Comparison of ENCODE assay signal across 2 cellular contexts in the genomic region with DNA sequence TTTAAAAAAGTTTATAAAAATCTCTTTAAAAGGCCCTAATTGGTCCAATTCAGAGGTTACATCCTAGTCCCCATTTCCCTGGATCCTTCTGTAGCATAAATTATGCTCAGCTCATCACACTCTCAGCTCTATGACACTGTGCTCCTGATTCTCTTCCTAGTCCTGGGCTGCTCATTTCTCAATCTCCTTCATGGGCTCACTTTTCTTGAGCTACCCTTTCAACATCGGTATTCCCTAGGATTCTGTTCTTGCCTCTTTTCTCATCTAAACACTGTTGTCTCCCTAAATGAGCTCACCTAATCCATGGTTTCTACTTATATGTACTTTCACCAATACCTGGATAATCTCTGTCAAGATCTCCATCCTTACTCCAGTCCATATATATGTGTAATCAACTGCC.
TF ChIP-seq lines count a peak whose summit lies in the region.

No MANE protein-coding gene starts in this region.

TF ChIP-seq in HEK293, 187 proteins besides CTCF, POLR2A, EP300 and RAD21:
- TF ChIP-seq SALL2 (tag by site-specific recombination; IDR thresholded peaks at IDR 0.05; ENCODE audit: borderline replicate concordance) (no peak), TRIM28 (IDR thresholded peaks at IDR 0.05; ENCODE audit: borderline replicate concordance, low read length) (no peak), KLF10 (tag by site-specific recombination; IDR thresholded peaks at IDR 0.05) (no peak), ELK4 (IDR thresholded peaks at IDR 0.05; ENCODE audit: borderline replicate concordance, low read depth, low read length) (no peak), PRDM1 (tag by site-specific recombination; IDR thresholded peaks at IDR 0.05) (peak; percentile 26; the same call in 1 of the 2 replicates), ZBTB17 (tag by site-specific recombination; IDR thresholded peaks at IDR 0.05) (peak; percentile 79), TCF7L2 (IDR thresholded peaks at IDR 0.05; ENCODE audit: borderline replicate concordance, low read depth, low read length) (no peak)
- TF ChIP-seq, protein P1, sequence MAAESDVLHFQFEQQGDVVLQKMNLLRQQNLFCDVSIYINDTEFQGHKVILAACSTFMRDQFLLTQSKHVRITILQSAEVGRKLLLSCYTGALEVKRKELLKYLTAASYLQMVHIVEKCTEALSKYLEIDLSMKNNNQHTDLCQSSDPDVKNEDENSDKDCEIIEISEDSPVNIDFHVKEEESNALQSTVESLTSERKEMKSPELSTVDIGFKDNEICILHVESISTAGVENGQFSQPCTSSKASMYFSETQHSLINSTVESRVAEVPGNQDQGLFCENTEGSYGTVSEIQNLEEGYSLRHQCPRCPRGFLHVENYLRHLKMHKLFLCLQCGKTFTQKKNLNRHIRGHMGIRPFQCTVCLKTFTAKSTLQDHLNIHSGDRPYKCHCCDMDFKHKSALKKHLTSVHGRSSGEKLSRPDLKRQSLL (tag by site-specific recombination; IDR thresholded peaks at IDR 0.05): peak; percentile 92
- TF ChIP-seq, protein P2, sequence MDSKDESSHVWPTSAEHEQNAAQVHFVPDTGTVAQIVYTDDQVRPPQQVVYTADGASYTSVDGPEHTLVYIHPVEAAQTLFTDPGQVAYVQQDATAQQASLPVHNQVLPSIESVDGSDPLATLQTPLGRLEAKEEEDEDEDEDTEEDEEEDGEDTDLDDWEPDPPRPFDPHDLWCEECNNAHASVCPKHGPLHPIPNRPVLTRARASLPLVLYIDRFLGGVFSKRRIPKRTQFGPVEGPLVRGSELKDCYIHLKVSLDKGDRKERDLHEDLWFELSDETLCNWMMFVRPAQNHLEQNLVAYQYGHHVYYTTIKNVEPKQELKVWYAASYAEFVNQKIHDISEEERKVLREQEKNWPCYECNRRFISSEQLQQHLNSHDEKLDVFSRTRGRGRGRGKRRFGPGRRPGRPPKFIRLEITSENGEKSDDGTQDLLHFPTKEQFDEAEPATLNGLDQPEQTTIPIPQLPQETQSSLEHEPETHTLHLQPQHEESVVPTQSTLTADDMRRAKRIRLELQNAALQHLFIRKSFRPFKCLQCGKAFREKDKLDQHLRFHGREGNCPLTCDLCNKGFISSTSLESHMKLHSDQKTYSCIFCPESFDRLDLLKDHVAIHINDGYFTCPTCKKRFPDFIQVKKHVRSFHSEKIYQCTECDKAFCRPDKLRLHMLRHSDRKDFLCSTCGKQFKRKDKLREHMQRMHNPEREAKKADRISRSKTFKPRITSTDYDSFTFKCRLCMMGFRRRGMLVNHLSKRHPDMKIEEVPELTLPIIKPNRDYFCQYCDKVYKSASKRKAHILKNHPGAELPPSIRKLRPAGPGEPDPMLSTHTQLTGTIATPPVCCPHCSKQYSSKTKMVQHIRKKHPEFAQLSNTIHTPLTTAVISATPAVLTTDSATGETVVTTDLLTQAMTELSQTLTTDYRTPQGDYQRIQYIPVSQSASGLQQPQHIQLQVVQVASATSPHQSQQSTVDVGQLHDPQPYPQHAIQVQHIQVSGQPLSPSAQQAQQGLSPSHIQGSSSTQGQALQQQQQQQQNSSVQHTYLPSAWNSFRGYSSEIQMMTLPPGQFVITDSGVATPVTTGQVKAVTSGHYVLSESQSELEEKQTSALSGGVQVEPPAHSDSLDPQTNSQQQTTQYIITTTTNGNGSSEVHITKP (tag by site-specific recombination; IDR thresholded peaks at IDR 0.05): 0 out of 2 replicates have a peak, but pooled peaks have one; percentile 15

TF ChIP-seq in K562, 482 proteins besides CTCF, POLR2A, EP300 and RAD21:
- no peak for TF ChIP-seq ZNF75A (CRISPR knock-in tag; IDR thresholded peaks at IDR 0.05)
- no peak for TF ChIP-seq SAFB2 (IDR thresholded peaks at IDR 0.05; ENCODE audit: borderline replicate concordance, low read depth, low read length, severe bottlenecking)
- no peak for TF ChIP-seq GTF2F1 (IDR thresholded peaks at IDR 0.05; ENCODE audit: low read depth, low read length)
- TF ChIP-seq RFX7 (CRISPR knock-in tag; IDR thresholded peaks at IDR 0.05): no peak
- TF ChIP-seq ZNF384 (IDR thresholded peaks at IDR 0.05; ENCODE audit: low read depth, low read length): no peak
TF ChIP-seq in K562: peak in this region for 0.
